Comparison of ENCODE assay signal across 10 cellular contexts in the genomic region with DNA sequence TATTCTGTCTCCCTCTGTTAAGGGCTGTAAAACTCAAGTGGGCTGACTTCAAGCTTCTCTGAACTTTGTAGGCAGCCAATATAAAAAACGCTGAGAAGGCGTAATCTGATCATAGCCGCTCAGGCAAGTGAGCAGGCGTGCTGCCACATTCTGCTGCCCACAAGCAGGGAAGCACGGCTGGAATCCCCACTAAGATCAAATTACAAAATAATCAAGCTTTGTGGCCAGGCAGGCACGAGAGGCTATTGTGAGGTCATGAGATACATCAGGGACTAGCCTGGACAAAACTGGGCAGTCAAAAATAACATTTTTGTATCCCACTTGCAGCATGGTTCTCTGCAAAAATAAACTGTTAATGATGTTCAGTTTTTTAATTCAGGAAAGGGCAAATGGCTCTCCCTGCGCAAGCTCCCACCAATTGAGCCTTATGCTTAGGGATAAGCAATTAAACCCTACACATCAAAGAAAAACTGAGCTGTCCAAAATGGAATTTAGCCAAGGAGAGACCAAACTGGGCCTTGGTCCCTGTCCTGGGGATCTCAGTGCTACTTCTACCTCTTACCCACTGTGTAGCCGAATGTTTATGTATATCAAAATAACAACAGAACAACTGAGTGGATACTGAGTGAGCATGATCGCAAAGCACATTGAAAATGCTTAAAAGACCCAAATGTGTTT.
DNase-seq lines count a peak whose midpoint lies in the region; ATAC-seq lines count a peak whose summit lies in the region.
"Had no signal": no experiment of that assay in that cellular context is flagged by ENCODE, and none has a peak within 500 bp of the region (broad histone marks: within the 10 kb centered on the region; RNA-seq: fewer than 3 reads in every experiment).

No MANE protein-coding gene starts in this region.

- H3K9me3 Mint-ChIP-seq in activated T-helper 1 cell treated with anti-CD3 and anti-CD28 coated beads, Interleukin-12 subunit alpha, Interleukin-12 subunit beta, Interleukin-2, Interleukin-4 antibody, amounts not matched to agents 30 ng/mL and 10 ng/mL and 1 ng/mL, durations not matched to agents 14 hours and 24 hours and 36 hours: no peaks in the 10 kb centered on the region
- H3K9me3 Mint-ChIP-seq: activated B cell treated with CpG ODN at 0.5 μM for 24 hours had no signal

- H2AFZ ChIP-seq in ACC112 (ENCODE audit: low read length, unreplicated experiment): no peak overlapping the region

- H3K4me1 Mint-ChIP-seq in activated T-helper 1 cell treated with anti-CD3 and anti-CD28 coated beads, Interleukin-12 subunit alpha, Interleukin-12 subunit beta, Interleukin-2, Interleukin-4 antibody, amounts not matched to agents 30 ng/mL and 10 ng/mL and 1 ng/mL, durations not matched to agents 14 hours and 24 hours and 36 hours (ENCODE audit: low read depth): peaks cover 3% of the 10 kb centered on the region

- H3K4me1 ChIP-seq in ACC112 (ENCODE audit: control insufficient read depth, insufficient read depth, low read length, unreplicated experiment): peaks cover 29% of the 10 kb centered on the region

- no peaks in the 10 kb centered on the region for H3K36me3 ChIP-seq in ACC112 (ENCODE audit: insufficient read depth, low read length)

- H3K27ac Mint-ChIP-seq in activated T-helper 1 cell treated with anti-CD3 and anti-CD28 coated beads, Interleukin-12 subunit alpha, Interleukin-12 subunit beta, Interleukin-2, Interleukin-4 antibody, amounts not matched to agents 30 ng/mL and 10 ng/mL and 1 ng/mL, durations not matched to agents 14 hours and 24 hours and 36 hours: no peak overlapping the region
- H3K27ac Mint-ChIP-seq: activated B cell treated with CpG ODN at 0.5 μM for 24 hours had no signal

- ATAC-seq in left cardiac atrium (peak; percentile 86 to 90), GM21723 (IDR thresholded peaks at IDR 0.05; ENCODE audit: unreplicated experiment) (no peak)

- no peak overlapping the region; the same call in 1 of the 2 replicates for H3K4me3 ChIP-seq in ACC112 (ENCODE audit: low read depth, low read length)

- H3K27ac ChIP-seq in ACC112 (ENCODE audit: low read depth, low read length): peak overlapping the region; percentile 22; the same call in 1 of the 2 replicates

- H3K27me3 Mint-ChIP-seq in activated T-helper 1 cell treated with anti-CD3 and anti-CD28 coated beads, Interleukin-12 subunit alpha, Interleukin-12 subunit beta, Interleukin-2, Interleukin-4 antibody, amounts not matched to agents 30 ng/mL and 10 ng/mL and 1 ng/mL, durations not matched to agents 14 hours and 24 hours and 36 hours (ENCODE audit: insufficient read depth): no peaks in the 10 kb centered on the region
- H3K27me3 Mint-ChIP-seq: activated B cell treated with CpG ODN at 0.5 μM for 24 hours had no signal

- H3K4me3 Mint-ChIP-seq in activated T-helper 1 cell treated with anti-CD3 and anti-CD28 coated beads, Interleukin-12 subunit alpha, Interleukin-12 subunit beta, Interleukin-2, Interleukin-4 antibody, amounts not matched to agents 30 ng/mL and 10 ng/mL and 1 ng/mL, durations not matched to agents 14 hours and 24 hours and 36 hours: no peak overlapping the region
- H3K4me3 Mint-ChIP-seq: activated B cell treated with CpG ODN at 0.5 μM for 24 hours had no signal

- intact Hi-C loops in left cardiac atrium (cut with DNase I): loop anchor here in 1 of 2 donors (2.0 kb wide), 1 partner anchor 77 kb away; no protein-coding TSS in a partner anchor
- intact Hi-C loops in activated T-helper 1 cell treated with anti-CD3 and anti-CD28 coated beads, Interleukin-12 subunit alpha, Interleukin-12 subunit beta, Interleukin-2, Interleukin-4 antibody, amounts not matched to agents 30 ng/mL and 10 ng/mL and 1 ng/mL, durations not matched to agents 14 hours and 24 hours and 36 hours (cut with micrococcal nuclease): no loop called here

- DNase-seq in HuH-7 (ENCODE audit: low spot score) (peak; percentile 43), SW480 (ENCODE audit: low spot score) (peak; percentile 57), left cardiac atrium (peak; percentile 44), stromal cell of bone marrow (ENCODE audit: low read depth) (peak; percentile 82)
- DNase-seq in activated T-helper 1 cell treated with anti-CD3 and anti-CD28 coated beads, Interleukin-12 subunit alpha, Interleukin-12 subunit beta, Interleukin-2, Interleukin-4 antibody, amounts not matched to agents 30 ng/mL and 10 ng/mL and 1 ng/mL, durations not matched to agents 14 hours and 24 hours and 36 hours (ENCODE audit: low spot score): no peak
- no peak for DNase-seq in stimulated activated CD8-positive, alpha-beta memory T cell treated with anti-CD3 and anti-CD28 coated beads, Interleukin-4, amount 100 ng/mL, for 48 hours
- DNase-seq: activated B cell treated with CpG ODN at 0.5 μM for 24 hours, DND-41 had no signal

- H3K36me3 Mint-ChIP-seq in activated T-helper 1 cell treated with anti-CD3 and anti-CD28 coated beads, Interleukin-12 subunit alpha, Interleukin-12 subunit beta, Interleukin-2, Interleukin-4 antibody, amounts not matched to agents 30 ng/mL and 10 ng/mL and 1 ng/mL, durations not matched to agents 14 hours and 24 hours and 36 hours (ENCODE audit: low read depth): no peaks in the 10 kb centered on the region

- H3K79me2 ChIP-seq in ACC112 (ENCODE audit: control insufficient read depth, insufficient read depth, low read length, unreplicated experiment): no peaks in the 10 kb centered on the region

- H3K27me3 ChIP-seq in ACC112 (ENCODE audit: insufficient read depth, low read length): no peaks in the 10 kb centered on the region

Comparison
In these comparisons a context has a peak if more than half of its experiments do, and no peak if none do; other contexts are left out.
1. DNase-seq: peak in HuH-7 (single experiment), SW480 (single experiment), left cardiac atrium (single experiment) and stromal cell of bone marrow (single experiment); none in activated T-helper 1 cell treated with anti-CD3 and anti-CD28 coated beads, Interleukin-12 subunit alpha, Interleukin-12 subunit beta, Interleukin-2, Interleukin-4 antibody, amounts not matched to agents 30 ng/mL and 10 ng/mL and 1 ng/mL, durations not matched to agents 14 hours and 24 hours and 36 hours (single experiment) and stimulated activated CD8-positive, alpha-beta memory T cell treated with anti-CD3 and anti-CD28 coated beads, Interleukin-4, amount 100 ng/mL, for 48 hours (single experiment).